Comparison of ENCODE assay signal across 25 cellular contexts in genomic region chr1:220430059-220430458, GRCh38.
DNase-seq lines count a peak whose midpoint lies in the region; ATAC-seq and TF ChIP-seq lines count a peak whose summit lies in the region.
"Had no signal": no experiment of that assay in that cellular context is flagged by ENCODE, and none has a peak within 500 bp of the region (broad histone marks: within the 10 kb centered on the region; RNA-seq: fewer than 3 reads in every experiment).

No MANE protein-coding gene starts in this region.

- H3K9me3 Mint-ChIP-seq in WTC11, result no peaks in the 10 kb centered on the region
- no peaks in the 10 kb centered on the region for H3K9me3 Mint-ChIP-seq in progenitor cell of endocrine pancreas (ENCODE audit: low read depth)
- H3K9me3 Mint-ChIP-seq: activated CD4-positive, alpha-beta memory T cell treated with anti-CD3 and anti-CD28 coated beads for 36 hours; activated naive CD4-positive, alpha-beta T cell treated with anti-CD3 and anti-CD28 coated beads for 36 hours; neural crest cell had no signal

- H3K36me3 Mint-ChIP-seq in WTC11 (no peaks in the 10 kb centered on the region), progenitor cell of endocrine pancreas (ENCODE audit: insufficient read depth) (no peaks in the 10 kb centered on the region)
- H3K36me3 Mint-ChIP-seq: activated CD4-positive, alpha-beta memory T cell treated with anti-CD3 and anti-CD28 coated beads for 36 hours had no signal

- H3K4me1 ChIP-seq in Peyer's patch, result no peaks in the 10 kb centered on the region
- H3K4me1 ChIP-seq: ascending aorta, BE2C, tibial nerve had no signal

- H3K9me3 ChIP-seq in Peyer's patch, result no peaks in the 10 kb centered on the region
- H3K9me3 ChIP-seq: ascending aorta, BE2C, tibial nerve had no signal

- H3K27me3 ChIP-seq in H7 (ENCODE audit: control insufficient read depth, insufficient read depth, low read length), result no peaks in the 10 kb centered on the region
- no peaks in the 10 kb centered on the region for H3K27me3 ChIP-seq in Peyer's patch
- H3K27me3 ChIP-seq: ascending aorta, BE2C, tibial nerve had no signal

- H3K4me3 ChIP-seq in H7 (ENCODE audit: insufficient read depth, low read depth, low read length), result no peak overlapping the region
- no peak overlapping the region for H3K4me3 ChIP-seq in Peyer's patch
- H3K4me3 ChIP-seq: ascending aorta, GM23248, tibial nerve had no signal

- H3K27me3 Mint-ChIP-seq in WTC11 (ENCODE audit: low read depth) (no peaks in the 10 kb centered on the region; the same call in 1 of the 2 replicates), progenitor cell of endocrine pancreas (no peaks in the 10 kb centered on the region)

- no peak overlapping the region for H3K27ac ChIP-seq in Peyer's patch
- H3K27ac ChIP-seq: ascending aorta, GM23248, tibial nerve, VCaP had no signal

- no peak for TF ChIP-seq POLR2A in Peyer's patch (IDR thresholded peaks at IDR 0.05)

- H3K4me1 Mint-ChIP-seq in WTC11 (peaks cover 10% of the 10 kb centered on the region), progenitor cell of endocrine pancreas (ENCODE audit: low read depth) (peaks cover 5% of the 10 kb centered on the region)
- H3K4me1 Mint-ChIP-seq: neural crest cell had no signal

- ATAC-seq in WTC11, result peak; percentile 99
- ATAC-seq in HG03196 (IDR thresholded peaks at IDR 0.05; ENCODE audit: unreplicated experiment), result no peak
- ATAC-seq: left lobe of liver, right cardiac atrium had no signal

- POLR2A ChIA-PET in WTC11 (lab: Charles Lee), result no interaction called here

- H3K4me3 Mint-ChIP-seq in WTC11 (no peak overlapping the region), progenitor cell of endocrine pancreas (ENCODE audit: low read depth) (no peak overlapping the region)
- H3K4me3 Mint-ChIP-seq: activated CD4-positive, alpha-beta memory T cell treated with anti-CD3 and anti-CD28 coated beads for 36 hours; activated naive CD4-positive, alpha-beta T cell treated with anti-CD3 and anti-CD28 coated beads for 36 hours; neural crest cell had no signal

- CTCF ChIA-PET in WTC11 (lab: Charles Lee), result interaction anchor here (0.7 kb wide), 1 partner anchor 96 kb away, joined by 3 read pairs; no protein-coding TSS in a partner anchor

- DNase-seq in H7, result peak; percentile 12
- peak; percentile 16 for DNase-seq in WTC11 (ENCODE audit: low spot score)
- peak; percentile 54 for DNase-seq in iPS-NIHi11 (ENCODE audit: low spot score)
- no peak for DNase-seq in progenitor cell of endocrine pancreas (ENCODE audit: low spot score, unreplicated experiment)
- DNase-seq in occipital lobe (lab: John Stamatoyannopoulos, UW), result no peak
- no peak for DNase-seq in Peyer's patch
- no peak for DNase-seq in hippocampal formation (lab: John Stamatoyannopoulos, UW)
- DNase-seq: activated CD4-positive, alpha-beta memory T cell treated with anti-CD3 and anti-CD28 coated beads for 36 hours; activated naive CD4-positive, alpha-beta T cell treated with anti-CD3 and anti-CD28 coated beads for 36 hours; activated T-cell treated with anti-CD3 and anti-CD28 coated beads for 4 hours; BE2C; COR-L47; cortex of kidney; GM23248; NCI-H1105 treated with DMSO at 0.1 percent for 48 hours; NCI-H524 treated with DMSO at 0.1 percent for 48 hours; right cardiac atrium; SHP77; stimulated activated naive CD4-positive, alpha-beta T cell had no signal

- H3K27ac Mint-ChIP-seq in WTC11 (no peak overlapping the region), progenitor cell of endocrine pancreas (peak overlapping the region; percentile 29)
- H3K27ac Mint-ChIP-seq: activated CD4-positive, alpha-beta memory T cell treated with anti-CD3 and anti-CD28 coated beads for 36 hours; activated naive CD4-positive, alpha-beta T cell treated with anti-CD3 and anti-CD28 coated beads for 36 hours had no signal

- H3K36me3 ChIP-seq in H7 (replicated peaks; ENCODE audit: control insufficient read depth, insufficient read depth, low read length) (no peaks in the 10 kb centered on the region), Peyer's patch (no peaks in the 10 kb centered on the region)
- H3K36me3 ChIP-seq: ascending aorta, BE2C, tibial nerve had no signal

- TF ChIP-seq CTCF in WTC11 (IDR thresholded peaks at IDR 0.05), result no peak
- no peak for TF ChIP-seq CTCF in progenitor cell of endocrine pancreas (IDR thresholded peaks at IDR 0.05; ENCODE audit: unreplicated experiment)
- no peak for TF ChIP-seq CTCF in Peyer's patch (IDR thresholded peaks at IDR 0.05)

TF ChIP-seq in WTC11, 78 proteins besides CTCF, POLR2A, EP300 and RAD21 (continues in another document):
- no peak for TF ChIP-seq ZSCAN18 (CRISPR knock-in tag; IDR thresholded peaks at IDR 0.05)
- no peak for TF ChIP-seq FOXJ3 (CRISPR knock-in tag; IDR thresholded peaks at IDR 0.05; ENCODE audit: borderline replicate concordance)
- TF ChIP-seq, protein P1, sequence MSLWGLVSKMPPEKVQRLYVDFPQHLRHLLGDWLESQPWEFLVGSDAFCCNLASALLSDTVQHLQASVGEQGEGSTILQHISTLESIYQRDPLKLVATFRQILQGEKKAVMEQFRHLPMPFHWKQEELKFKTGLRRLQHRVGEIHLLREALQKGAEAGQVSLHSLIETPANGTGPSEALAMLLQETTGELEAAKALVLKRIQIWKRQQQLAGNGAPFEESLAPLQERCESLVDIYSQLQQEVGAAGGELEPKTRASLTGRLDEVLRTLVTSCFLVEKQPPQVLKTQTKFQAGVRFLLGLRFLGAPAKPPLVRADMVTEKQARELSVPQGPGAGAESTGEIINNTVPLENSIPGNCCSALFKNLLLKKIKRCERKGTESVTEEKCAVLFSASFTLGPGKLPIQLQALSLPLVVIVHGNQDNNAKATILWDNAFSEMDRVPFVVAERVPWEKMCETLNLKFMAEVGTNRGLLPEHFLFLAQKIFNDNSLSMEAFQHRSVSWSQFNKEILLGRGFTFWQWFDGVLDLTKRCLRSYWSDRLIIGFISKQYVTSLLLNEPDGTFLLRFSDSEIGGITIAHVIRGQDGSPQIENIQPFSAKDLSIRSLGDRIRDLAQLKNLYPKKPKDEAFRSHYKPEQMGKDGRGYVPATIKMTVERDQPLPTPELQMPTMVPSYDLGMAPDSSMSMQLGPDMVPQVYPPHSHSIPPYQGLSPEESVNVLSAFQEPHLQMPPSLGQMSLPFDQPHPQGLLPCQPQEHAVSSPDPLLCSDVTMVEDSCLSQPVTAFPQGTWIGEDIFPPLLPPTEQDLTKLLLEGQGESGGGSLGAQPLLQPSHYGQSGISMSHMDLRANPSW (CRISPR knock-in tag; conservative IDR thresholded peaks at IDR 0.05; ENCODE audit: low read depth), result no peak
- TF ChIP-seq AR (CRISPR knock-in tag; IDR thresholded peaks at IDR 0.05), result no peak
- TF ChIP-seq ZNF423 (CRISPR knock-in tag; IDR thresholded peaks at IDR 0.05), result no peak
- no peak for TF ChIP-seq USF1 (CRISPR knock-in tag; IDR thresholded peaks at IDR 0.05)
- TF ChIP-seq TP53 (CRISPR knock-in tag; IDR thresholded peaks at IDR 0.05), result no peak
- no peak for TF ChIP-seq NR3C1 (CRISPR knock-in tag; conservative IDR thresholded peaks at IDR 0.05; ENCODE audit: low read depth)
- no peak for TF ChIP-seq ZNF317 (CRISPR knock-in tag; IDR thresholded peaks at IDR 0.05; ENCODE audit: borderline replicate concordance, low read depth)
- TF ChIP-seq MXD4 (CRISPR knock-in tag; IDR thresholded peaks at IDR 0.05; ENCODE audit: borderline replicate concordance), result no peak
- TF ChIP-seq GTF2I (CRISPR knock-in tag; conservative IDR thresholded peaks at IDR 0.05), result no peak
- TF ChIP-seq OVOL2 (CRISPR knock-in tag; IDR thresholded peaks at IDR 0.05; ENCODE audit: borderline replicate concordance), result no peak

Comparison
In these comparisons a context has a peak if more than half of its experiments do, and no peak if none do; other contexts are left out.
1. DNase-seq: peak in H7 (single experiment), WTC11 (single experiment) and iPS-NIHi11 (single experiment); none in progenitor cell of endocrine pancreas (single experiment), occipital lobe (single experiment), Peyer's patch (0 of 3) and hippocampal formation (0 of 2).